12 cellular contexts compared by ENCODE assay signal in the genomic region with DNA sequence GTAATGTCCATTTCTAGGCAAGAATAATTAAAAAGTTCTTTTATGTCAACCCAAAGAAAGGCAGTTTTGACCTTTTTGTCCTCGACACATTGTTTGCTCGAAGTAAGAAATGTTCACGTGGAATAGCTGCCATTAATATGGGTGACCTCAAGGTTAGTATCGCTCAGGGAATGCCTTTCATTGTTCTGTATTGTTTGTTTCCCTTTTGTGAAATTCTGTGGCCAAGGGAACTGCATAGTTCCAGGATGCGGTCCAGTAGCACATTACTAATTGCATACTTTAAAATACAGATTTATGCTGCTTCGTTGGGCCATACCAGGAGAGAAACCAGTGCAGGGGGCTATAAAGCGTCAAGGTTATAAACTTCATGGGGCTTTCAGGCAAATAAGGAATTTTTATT.
DNase-seq lines count a peak whose midpoint lies in the region; ATAC-seq and TF ChIP-seq lines count a peak whose summit lies in the region.
"Had no signal": no experiment of that assay in that cellular context is flagged by ENCODE, and none has a peak within 500 bp of the region (broad histone marks: within the 10 kb centered on the region; RNA-seq: fewer than 3 reads in every experiment).

No MANE protein-coding gene starts in this region.

- no peak overlapping the region for H3K4me3 ChIP-seq in gastroesophageal sphincter
- H3K4me3 ChIP-seq in A673 (ENCODE audit: low read depth, low read length, poor library complexity, severe bottlenecking), result no peak overlapping the region
- H3K4me3 ChIP-seq: cardiac muscle cell had no signal

- no peak for TF ChIP-seq POLR2A in gastroesophageal sphincter (IDR thresholded peaks at IDR 0.05)

- H3K27ac ChIP-seq in gastroesophageal sphincter (peak overlapping the region; percentile 81 to 85 (median 83)), A673 (ENCODE audit: low read depth, low read length, poor library complexity, severe bottlenecking) (no peak overlapping the region)
- H3K27ac ChIP-seq: C4-2B, cardiac muscle cell, parathyroid adenoma had no signal

- no peak for TF ChIP-seq CTCF in gastroesophageal sphincter (IDR thresholded peaks at IDR 0.05)
- no peak for TF ChIP-seq CTCF in nephron (IDR thresholded peaks at IDR 0.05; ENCODE audit: unreplicated experiment in 3 of 3)
- TF ChIP-seq CTCF in A673 (conservative IDR thresholded peaks at IDR 0.05; ENCODE audit: low read depth, low read length), result no peak

- H3K4me1 ChIP-seq in gastroesophageal sphincter, result peaks cover 4 to 18% (median 11%) of the 10 kb centered on the region in 3 donors
- no peaks in the 10 kb centered on the region for H3K4me1 ChIP-seq in A673 (ENCODE audit: insufficient read depth, low read length, poor library complexity, severe bottlenecking)
- H3K4me1 ChIP-seq: parathyroid adenoma had no signal

- peak; percentile 59 for DNase-seq in Caki2 (ENCODE audit: low read depth)
- peak; percentile 31 for DNase-seq in amniotic epithelial cell (ENCODE audit: low read depth)
- no peak for DNase-seq in A673 (ENCODE audit: low spot score)
- DNase-seq in NCI-H2029 (lab: John Stamatoyannopoulos, UW), result no peak
- no peak for DNase-seq in head of caudate nucleus
- no peak for DNase-seq in DMS79 treated with DMSO at 0.1 percent for 48 hours (lab: John Stamatoyannopoulos, UW)
- DNase-seq: stimulated activated naive CD8-positive, alpha-beta T cell treated with anti-CD3 and anti-CD28 coated beads, Interleukin-15, Interleukin-2, amounts not matched to agents 100 U/mL and 50 U/mL, for 24 hours had no signal

- H3K9me3 ChIP-seq in gastroesophageal sphincter, result no peaks in the 10 kb centered on the region
- H3K9me3 ChIP-seq in A673 (ENCODE audit: low read depth, low read length, poor library complexity, severe bottlenecking), result no peaks in the 10 kb centered on the region

- WGBS in gastroesophageal sphincter (ENCODE audit: low coverage in 1 of 2), 2 donors, result 27 to 40% methylated on average over 6 to 7 of the region's 7 CpGs

- no peaks in the 10 kb centered on the region for H3K36me3 Mint-ChIP-seq in nephron (ENCODE audit: low read depth)

- no peak for TF ChIP-seq EP300 in gastroesophageal sphincter (IDR thresholded peaks at IDR 0.05)

- H3K27me3 Mint-ChIP-seq in nephron (ENCODE audit: low read depth), result peaks cover 3% of the 10 kb centered on the region

- H3K27me3 ChIP-seq in gastroesophageal sphincter (no peaks in the 10 kb centered on the region), A673 (replicated peaks; ENCODE audit: insufficient read depth, low read depth, low read length, poor library complexity) (no peaks in the 10 kb centered on the region)

- ATAC-seq in gastroesophageal sphincter, result peak; percentile 61
- ATAC-seq: stimulated activated naive CD8-positive, alpha-beta T cell treated with anti-CD3 and anti-CD28 coated beads, Interleukin-15, Interleukin-2, amounts not matched to agents 100 U/mL and 50 U/mL, for 24 hours had no signal

- POLR2A ChIA-PET in A673 (lab: Charles Lee; ENCODE audit: low non-redundant PET), result no interaction called here

- CTCF ChIA-PET in A673 (lab: Charles Lee), result no interaction called here

- BruUV-seq in A673 (replicated peaks; lab: Mats Ljungman, UMichigan), result no TSS peak

- H3K9me3 Mint-ChIP-seq in nephron, result no peaks in the 10 kb centered on the region

- no peaks in the 10 kb centered on the region for H3K4me1 Mint-ChIP-seq in nephron

- in situ Hi-C loops in Caki2 (cut with HindIII; ENCODE audit: low pct_unique_long_range_greater_than_20kb, low sequenced_read_pairs), result no loop called here

- H3K4me3 Mint-ChIP-seq in nephron, result no peak overlapping the region

- H3K27ac Mint-ChIP-seq in nephron, result peak overlapping the region; percentile 63 to 95 (median 71)

- H3K36me3 ChIP-seq in gastroesophageal sphincter, result no peaks in the 10 kb centered on the region
- H3K36me3 ChIP-seq in A673 (ENCODE audit: insufficient read depth, low read length, poor library complexity, severe bottlenecking), result no peaks in the 10 kb centered on the region
- H3K36me3 ChIP-seq: cardiac muscle cell had no signal

- intact Hi-C loops in A673 (cut with micrococcal nuclease; ENCODE audit: unreplicated experiment), result no loop called here
- intact Hi-C loops in head of caudate nucleus (cut with DNase I), result loop anchor here (10.0 kb wide), 1 partner anchor 190 kb away; no protein-coding TSS in a partner anchor

Comparison
In these comparisons a context has a peak if more than half of its experiments do, and no peak if none do; other contexts are left out.
1. DNase-seq: peak in Caki2 (single experiment) and amniotic epithelial cell (single experiment); none in A673 (single experiment), NCI-H2029 (single experiment), head of caudate nucleus (0 of 42) and DMS79 treated with DMSO at 0.1 percent for 48 hours (single experiment).